Comparison of ENCODE assay signal across 27 cellular contexts in genomic region chr14:85464135-85464534, GRCh38.
"Had no signal": no experiment of that assay in that cellular context is flagged by ENCODE, and none has a peak within 500 bp of the region (broad histone marks: within the 10 kb centered on the region; RNA-seq: fewer than 3 reads in every experiment).

No MANE protein-coding gene starts in this region.

- H3K4me1 ChIP-seq: neural progenitor cell, parathyroid adenoma, right lobe of liver, sigmoid colon, upper lobe of left lung, uterus had no signal

- H3K27ac ChIP-seq: neural progenitor cell, ovary, parathyroid adenoma, psoas muscle, right lobe of liver, sigmoid colon, thoracic aorta, tibial nerve, upper lobe of left lung, uterus had no signal

- H3K4me3 Mint-ChIP-seq: naive B cell; naive thymus-derived CD8-positive, alpha-beta T cell; natural killer cell treated with Interleukin-12 subunit alpha and Interleukin-12 subunit beta and Interleukin-15 and Interleukin-18, amount 100 ng/mL, for 72 hours; neural progenitor cell; stimulated activated memory B cell treated with anti-CD40 and anti-IgM and Interleukin-4, amounts not matched to agents 10 μg/mL and 1 μg/mL and 100 μg/mL, for 72 hours; stimulated activated naive CD8-positive, alpha-beta T cell treated with anti-CD3 and anti-CD28 coated beads, Interleukin-15, amount 100 ng/mL, for 72 hours had no signal

- H3K9me3 ChIP-seq: ovary, psoas muscle, right lobe of liver, sigmoid colon, thoracic aorta, thyroid gland, tibial nerve, upper lobe of left lung, uterus had no signal

- H3K36me3 ChIP-seq: neural progenitor cell, ovary, right lobe of liver, sigmoid colon, thoracic aorta, thyroid gland, tibial nerve, upper lobe of left lung, uterus had no signal

- DNase-seq: naive B cell; naive thymus-derived CD8-positive, alpha-beta T cell; occipital lobe; ovary; posterior cingulate gyrus; psoas muscle; sigmoid colon; small intestine; stimulated activated CD4-positive, alpha-beta T cell treated with anti-CD3 and anti-CD28 coated beads, Interleukin-15, amount 100 ng/mL, for 24 hours; stimulated activated CD4-positive, alpha-beta T cell treated with anti-CD3 and anti-CD28 coated beads, Interleukin-2, amount 100 ng/mL, for 24 hours; stimulated activated CD4-positive, alpha-beta T cell treated with anti-CD3 and anti-CD28 coated beads, Interleukin-2, amount 100 ng/mL, for 48 hours; stimulated activated CD4-positive, alpha-beta T cell treated with anti-CD3 and anti-CD28 coated beads, Interleukin-4, amount 100 ng/mL, for 24 hours; stimulated activated naive CD4-positive, alpha-beta T cell; stimulated activated naive CD8-positive, alpha-beta T cell treated with anti-CD3 and anti-CD28 coated beads, Interleukin-15, amount 100 ng/mL, for 72 hours; stimulated activated naive CD8-positive, alpha-beta T cell treated with anti-CD3 and anti-CD28 coated beads, Interleukin-15, Interleukin-2, amounts not matched to agents 100 U/mL and 50 U/mL, for 24 hours; trophoblast cell; uterus had no signal

- H3K4me3 ChIP-seq: neural progenitor cell, ovary, psoas muscle, right lobe of liver, sigmoid colon, thoracic aorta, thyroid gland, tibial nerve, upper lobe of left lung, uterus had no signal

- H3K27ac Mint-ChIP-seq: naive B cell; naive thymus-derived CD8-positive, alpha-beta T cell; natural killer cell treated with Interleukin-12 subunit alpha and Interleukin-12 subunit beta and Interleukin-15 and Interleukin-18, amount 100 ng/mL, for 72 hours; neural progenitor cell; stimulated activated memory B cell treated with anti-CD40 and anti-IgM and Interleukin-4, amounts not matched to agents 10 μg/mL and 1 μg/mL and 100 μg/mL, for 72 hours; stimulated activated naive CD8-positive, alpha-beta T cell treated with anti-CD3 and anti-CD28 coated beads, Interleukin-15, amount 100 ng/mL, for 72 hours had no signal

- ATAC-seq: naive thymus-derived CD8-positive, alpha-beta T cell; natural killer cell treated with Interleukin-12 subunit alpha and Interleukin-12 subunit beta and Interleukin-15 and Interleukin-18, amount 100 ng/mL, for 72 hours; stimulated activated memory B cell treated with anti-CD40 and anti-IgM and Interleukin-4, amounts not matched to agents 10 μg/mL and 1 μg/mL and 100 μg/mL, for 72 hours; stimulated activated naive CD8-positive, alpha-beta T cell treated with anti-CD3 and anti-CD28 coated beads, Interleukin-15, amount 100 ng/mL, for 72 hours; stimulated activated naive CD8-positive, alpha-beta T cell treated with anti-CD3 and anti-CD28 coated beads, Interleukin-15, Interleukin-2, amounts not matched to agents 100 U/mL and 50 U/mL, for 24 hours had no signal

- H3K4me1 Mint-ChIP-seq: naive B cell; naive thymus-derived CD8-positive, alpha-beta T cell; stimulated activated memory B cell treated with anti-CD40 and anti-IgM and Interleukin-4, amounts not matched to agents 10 μg/mL and 1 μg/mL and 100 μg/mL, for 72 hours; stimulated activated naive CD8-positive, alpha-beta T cell treated with anti-CD3 and anti-CD28 coated beads, Interleukin-15, amount 100 ng/mL, for 72 hours had no signal

- H3K36me3 Mint-ChIP-seq: naive B cell; naive thymus-derived CD8-positive, alpha-beta T cell; natural killer cell treated with Interleukin-12 subunit alpha and Interleukin-12 subunit beta and Interleukin-15 and Interleukin-18, amount 100 ng/mL, for 72 hours; neural progenitor cell; stimulated activated memory B cell treated with anti-CD40 and anti-IgM and Interleukin-4, amounts not matched to agents 10 μg/mL and 1 μg/mL and 100 μg/mL, for 72 hours had no signal

- H3K27me3 ChIP-seq: neural progenitor cell, ovary, right lobe of liver, sigmoid colon, thyroid gland, tibial nerve, upper lobe of left lung, uterus had no signal

- H3K9me3 Mint-ChIP-seq: neural progenitor cell had no signal

- FAIRE-seq: small intestine had no signal

- H3K27me3 Mint-ChIP-seq: naive B cell; natural killer cell treated with Interleukin-12 subunit alpha and Interleukin-12 subunit beta and Interleukin-15 and Interleukin-18, amount 100 ng/mL, for 72 hours; progenitor cell of endocrine pancreas; stimulated activated memory B cell treated with anti-CD40 and anti-IgM and Interleukin-4, amounts not matched to agents 10 μg/mL and 1 μg/mL and 100 μg/mL, for 72 hours; stimulated activated naive CD8-positive, alpha-beta T cell treated with anti-CD3 and anti-CD28 coated beads, Interleukin-15, amount 100 ng/mL, for 72 hours had no signal
